Comparison of ENCODE assay signal across 20 cellular contexts in the genomic region with DNA sequence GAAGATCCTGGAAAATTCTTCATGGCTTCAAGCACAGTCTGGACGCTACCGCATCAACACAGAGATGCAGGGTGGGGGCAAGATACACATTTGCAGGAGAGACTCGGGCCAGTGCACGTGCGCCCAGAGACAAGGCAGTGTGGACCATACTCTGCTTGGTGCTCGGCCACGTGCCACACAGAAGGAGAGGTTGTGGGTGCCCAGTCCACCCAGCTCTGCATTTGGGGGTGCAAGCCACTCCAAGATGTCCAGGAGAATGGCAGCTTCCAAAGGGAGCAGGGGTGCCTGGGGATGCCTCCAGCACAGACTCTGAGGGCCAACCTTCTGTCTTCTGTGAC. TPM values are rescaled to one million over a fixed set of nuclear protein-coding genes. Genes with fewer than 3 reads are reported as not detected.
"Had no signal": no experiment of that assay in that cellular context is flagged by ENCODE, and none has a peak within 500 bp of the region (broad histone marks: within the 10 kb centered on the region; RNA-seq: fewer than 3 reads in every experiment).

No MANE protein-coding gene starts in this region.

- ATAC-seq: effector memory CD8-positive, alpha-beta T cell; gastroesophageal sphincter; left ventricle myocardium superior; stimulated activated effector memory CD8-positive, alpha-beta T cell treated with anti-CD3 and anti-CD28 coated beads, Interleukin-12 subunit alpha, Interleukin-12 subunit beta, amount 100 ng/mL, for 72 hours had no signal

- H3K9me3 Mint-ChIP-seq: dendritic cell treated with granulocyte-macrophage colony-stimulating factor and Interleukin-4, amounts not matched to agents 40 ng/mL and 50 ng/mL, for 4 days; effector memory CD8-positive, alpha-beta T cell; nephron; stimulated activated effector memory CD8-positive, alpha-beta T cell treated with anti-CD3 and anti-CD28 coated beads, Interleukin-12 subunit alpha, Interleukin-12 subunit beta, amount 100 ng/mL, for 72 hours; stimulated activated naive CD8-positive, alpha-beta T cell treated with anti-CD3 and anti-CD28 coated beads, Interleukin-15, Interleukin-2, amounts not matched to agents 100 ng/mL and 50 ng/mL, for 24 hours had no signal

- H3K9me3 ChIP-seq: esophagus squamous epithelium, gastroesophageal sphincter, neutrophil, tibial nerve had no signal

- H3K36me3 ChIP-seq: esophagus squamous epithelium, gastroesophageal sphincter, neutrophil, tibial nerve had no signal

- H3K36me3 Mint-ChIP-seq: immature natural killer cell; stimulated activated effector memory CD8-positive, alpha-beta T cell treated with anti-CD3 and anti-CD28 coated beads, Interleukin-12 subunit alpha, Interleukin-12 subunit beta, amount 100 ng/mL, for 72 hours had no signal

- H3K27ac Mint-ChIP-seq: dendritic cell treated with granulocyte-macrophage colony-stimulating factor and Interleukin-4, amounts not matched to agents 40 ng/mL and 50 ng/mL, for 4 days; effector memory CD8-positive, alpha-beta T cell; immature natural killer cell; naive B cell; nephron; stimulated activated effector memory CD8-positive, alpha-beta T cell treated with anti-CD3 and anti-CD28 coated beads, Interleukin-12 subunit alpha, Interleukin-12 subunit beta, amount 100 ng/mL, for 72 hours; stimulated activated naive CD8-positive, alpha-beta T cell treated with anti-CD3 and anti-CD28 coated beads, Interleukin-15, Interleukin-2, amounts not matched to agents 100 ng/mL and 50 ng/mL, for 24 hours had no signal

- H3K4me3 Mint-ChIP-seq: dendritic cell treated with granulocyte-macrophage colony-stimulating factor and Interleukin-4, amounts not matched to agents 40 ng/mL and 50 ng/mL, for 4 days; effector memory CD8-positive, alpha-beta T cell; immature natural killer cell; naive B cell; nephron; stimulated activated effector memory CD8-positive, alpha-beta T cell treated with anti-CD3 and anti-CD28 coated beads, Interleukin-12 subunit alpha, Interleukin-12 subunit beta, amount 100 ng/mL, for 72 hours; stimulated activated naive CD8-positive, alpha-beta T cell treated with anti-CD3 and anti-CD28 coated beads, Interleukin-15, Interleukin-2, amounts not matched to agents 100 ng/mL and 50 ng/mL, for 24 hours had no signal

- H3K4me3 ChIP-seq: esophagus squamous epithelium, gastroesophageal sphincter, smooth muscle cell, tibial nerve had no signal

- H3K27ac ChIP-seq: epithelial cell of prostate, gastroesophageal sphincter, neutrophil, tibial nerve had no signal

- DNase-seq: effector memory CD8-positive, alpha-beta T cell; esophagus squamous epithelium; foreskin fibroblast; immature natural killer cell; mesendoderm; naive B cell; stimulated activated CD4-positive, alpha-beta T cell treated with anti-CD3 and anti-CD28 coated beads, Interleukin-4, amount 100 ng/mL, for 1 hour; stimulated activated CD8-positive, alpha-beta memory T cell treated with anti-CD3 and anti-CD28 coated beads, Interleukin-4, amount 100 ng/mL, for 48 hours had no signal

RNA-seq across cellular contexts. Expression of a gene that starts 4.3 kb away (rescaled TPM):
- total RNA-seq: osteocyte had no signal
- polyA plus RNA-seq: immature natural killer cell, keratinocyte had no signal
